Comparison of ENCODE assay signal across 23 cellular contexts in genomic region chr7:107065929-107066247, GRCh38.
"Had no signal": no experiment of that assay in that cellular context is flagged by ENCODE, and none has a peak within 500 bp of the region (broad histone marks: within the 10 kb centered on the region; RNA-seq: fewer than 3 reads in every experiment).

No MANE protein-coding gene starts in this region.

- H3K27me3 ChIP-seq: gastrocnemius medialis, testis, uterus had no signal

- H3K36me3 Mint-ChIP-seq: activated naive CD4-positive, alpha-beta T cell treated with anti-CD3 and anti-CD28 coated beads, Interleukin-2, amount 10 ng/mL, durations not matched to agents 7 days and 5 days; naive B cell had no signal

- FAIRE-seq: endothelial cell of umbilical vein, keratinocyte had no signal

- H3K4me1 Mint-ChIP-seq: activated CD4-positive, alpha-beta memory T cell treated with anti-CD3 and anti-CD28 coated beads, Interleukin-2, amount 10 ng/mL, durations not matched to agents 7 days and 5 days; activated naive CD4-positive, alpha-beta T cell treated with anti-CD3 and anti-CD28 coated beads, Interleukin-2, amount 10 ng/mL, durations not matched to agents 7 days and 5 days had no signal

- H3K4me3 ChIP-seq: gastrocnemius medialis, lung, prostate gland, testis, uterus had no signal

- H3K27ac ChIP-seq: gastrocnemius medialis, prostate gland, uterus had no signal

- H3K36me3 ChIP-seq: gastrocnemius medialis, prostate gland, uterus had no signal

- H3K9me3 Mint-ChIP-seq: activated CD4-positive, alpha-beta memory T cell treated with anti-CD3 and anti-CD28 coated beads, Interleukin-2, amount 10 ng/mL, durations not matched to agents 7 days and 5 days; activated naive CD4-positive, alpha-beta T cell treated with anti-CD3 and anti-CD28 coated beads, Interleukin-2, amount 10 ng/mL, durations not matched to agents 7 days and 5 days; naive B cell; neural crest cell; stimulated activated naive CD8-positive, alpha-beta T cell treated with anti-CD3 and anti-CD28 coated beads, Interleukin-15, Interleukin-2, amounts not matched to agents 100 ng/mL and 50 ng/mL, for 24 hours had no signal

- H3K4me3 Mint-ChIP-seq: activated CD4-positive, alpha-beta memory T cell treated with anti-CD3 and anti-CD28 coated beads, Interleukin-2, amount 10 ng/mL, durations not matched to agents 7 days and 5 days; activated naive CD4-positive, alpha-beta T cell treated with anti-CD3 and anti-CD28 coated beads, Interleukin-2, amount 10 ng/mL, durations not matched to agents 7 days and 5 days; naive B cell; neural crest cell; stimulated activated naive CD8-positive, alpha-beta T cell treated with anti-CD3 and anti-CD28 coated beads, Interleukin-15, Interleukin-2, amounts not matched to agents 100 ng/mL and 50 ng/mL, for 24 hours had no signal

- H3K27ac Mint-ChIP-seq: activated CD4-positive, alpha-beta memory T cell treated with anti-CD3 and anti-CD28 coated beads, Interleukin-2, amount 10 ng/mL, durations not matched to agents 7 days and 5 days; activated naive CD4-positive, alpha-beta T cell treated with anti-CD3 and anti-CD28 coated beads, Interleukin-2, amount 10 ng/mL, durations not matched to agents 7 days and 5 days; naive B cell; stimulated activated naive CD8-positive, alpha-beta T cell treated with anti-CD3 and anti-CD28 coated beads, Interleukin-15, Interleukin-2, amounts not matched to agents 100 ng/mL and 50 ng/mL, for 24 hours had no signal

- DNase-seq: activated CD4-positive, alpha-beta memory T cell treated with anti-CD3 and anti-CD28 coated beads, Interleukin-2, amount 10 ng/mL, durations not matched to agents 7 days and 5 days; activated CD4-positive, alpha-beta T cell treated with anti-CD3 and anti-CD28 coated beads for 48 hours; activated effector memory CD4-positive, alpha-beta T cell treated with anti-CD3 and anti-CD28 coated beads, Interleukin-2, amount 50 U/mL, for 16 hours; activated naive CD4-positive, alpha-beta T cell treated with anti-CD3 and anti-CD28 coated beads, Interleukin-2, amount 10 ng/mL, durations not matched to agents 7 days and 5 days; amygdala; dermis blood vessel endothelial cell; effector memory CD4-positive, alpha-beta T cell; gastrocnemius medialis; left colon; naive B cell; occipital lobe; stimulated activated CD4-positive, alpha-beta T cell treated with anti-CD3 and anti-CD28 coated beads, Interleukin-12 subunit alpha, Interleukin-12 subunit beta, amount 100 ng/mL, for 4 hours; T1000; testis; trophoblast cell; uterus had no signal

- ATAC-seq: esophagus mucosa, gastrocnemius medialis, left colon had no signal

- H3K9me3 ChIP-seq: gastrocnemius medialis, prostate gland, testis, uterus had no signal

- H3K4me1 ChIP-seq: gastrocnemius medialis, prostate gland, uterus had no signal
